1 cellular context compared by ENCODE assay signal in the genomic region with DNA sequence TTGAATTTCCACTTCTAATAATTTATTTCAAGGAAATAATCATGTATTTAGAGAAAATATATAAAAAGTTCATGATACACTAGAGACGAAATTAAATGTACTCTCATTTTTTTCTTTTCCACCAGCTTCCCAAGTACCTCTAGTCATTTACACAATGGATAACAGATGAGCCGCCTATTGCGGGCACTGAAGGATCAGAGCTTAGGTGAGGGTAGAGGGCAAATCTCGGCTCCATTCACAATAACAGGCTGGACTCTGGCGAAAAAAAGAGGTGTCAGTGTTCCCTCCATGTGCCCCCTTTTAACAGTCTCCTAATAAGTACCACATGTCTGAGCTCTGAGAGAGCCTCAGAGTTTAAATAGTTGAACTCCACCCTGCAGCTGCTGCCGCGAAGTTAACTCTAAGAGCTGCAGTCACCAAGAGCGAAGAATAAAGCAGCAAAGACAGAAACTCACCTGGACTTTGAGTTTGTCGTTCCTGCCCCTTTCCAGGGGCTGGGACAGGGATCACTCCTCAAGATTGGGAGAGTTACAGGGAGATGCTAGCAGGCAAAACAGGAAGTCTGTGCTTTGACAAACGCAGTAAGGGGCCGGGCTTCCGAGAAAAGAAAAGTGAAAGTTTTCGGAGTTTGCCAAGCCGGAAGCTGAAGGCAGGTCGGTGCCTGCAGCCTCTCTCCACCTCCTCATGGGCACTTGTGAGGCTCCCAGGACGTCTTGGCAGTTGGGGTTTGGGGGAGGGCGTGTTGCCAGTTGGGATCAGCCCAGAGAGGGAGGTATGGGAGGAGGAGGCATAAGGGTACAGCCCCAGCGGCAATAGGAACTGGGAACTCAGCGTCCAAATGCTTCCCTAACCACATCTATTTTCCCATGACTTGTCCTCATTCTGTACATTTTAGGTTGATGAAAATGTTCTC.
TF ChIP-seq lines count a peak whose summit lies in the region.

SP110 (minus strand) TSS at position 566 of the 913 bp plus-strand sequence. CDS start 3,057 bp downstream, outside the sequence.

TF ChIP-seq in HepG2, 621 proteins besides CTCF, POLR2A, EP300 and RAD21 (continued from another document and continues in another):
- TF ChIP-seq REST (IDR thresholded peaks at IDR 0.05; ENCODE audit: borderline replicate concordance in 1 of 2, low read depth in 1 of 2, low read length in 2 of 2) (no peak), REL (CRISPR knock-in tag; conservative IDR thresholded peaks at IDR 0.05) (no peak), ZIK1 (CRISPR knock-in tag; IDR thresholded peaks at IDR 0.05; ENCODE audit: borderline replicate concordance, low read depth) (no peak), SP5 (CRISPR knock-in tag; IDR thresholded peaks at IDR 0.05; ENCODE audit: borderline replicate concordance, low read depth) (no peak), ZBTB14 (CRISPR knock-in tag; IDR thresholded peaks at IDR 0.05) (no peak), ELF3 (CRISPR knock-in tag; IDR thresholded peaks at IDR 0.05) (peak; percentile 54; the same call in 1 of the 2 replicates), CEBPG (CRISPR knock-in tag; IDR thresholded peaks at IDR 0.05) (no peak), SNAPC4 (CRISPR knock-in tag; IDR thresholded peaks at IDR 0.05) (no peak), CBX1 (IDR thresholded peaks at IDR 0.05; ENCODE audit: low read depth) (peak; percentile 50), ZNF10 (CRISPR knock-in tag; IDR thresholded peaks at IDR 0.05; ENCODE audit: borderline replicate concordance, low read depth) (no peak), ZNF850 (CRISPR knock-in tag; conservative IDR thresholded peaks at IDR 0.05) (no peak), ZNF430 (CRISPR knock-in tag; IDR thresholded peaks at IDR 0.05) (0 out of 2 replicates have a peak, but pooled peaks have one; percentile 19), GLMP (CRISPR knock-in tag; IDR thresholded peaks at IDR 0.05; ENCODE audit: borderline replicate concordance) (no peak), ZNF615 (CRISPR knock-in tag; IDR thresholded peaks at IDR 0.05; ENCODE audit: borderline replicate concordance) (no peak), ZNF451 (CRISPR knock-in tag; IDR thresholded peaks at IDR 0.05) (no peak; the same call in 1 of the 2 replicates), ZNF709 (CRISPR knock-in tag; IDR thresholded peaks at IDR 0.05) (no peak), NAIF1 (CRISPR knock-in tag; IDR thresholded peaks at IDR 0.05; ENCODE audit: borderline replicate concordance) (no peak), ZFP36L2 (CRISPR knock-in tag; IDR thresholded peaks at IDR 0.05) (no peak), ESRRA (CRISPR knock-in tag; IDR thresholded peaks at IDR 0.05; ENCODE audit: low read depth) (no peak), MATR3 (CRISPR knock-in tag; IDR thresholded peaks at IDR 0.05) (no peak), ZSCAN21 (CRISPR knock-in tag; IDR thresholded peaks at IDR 0.05; ENCODE audit: borderline replicate concordance) (0 out of 2 replicates have a peak, but pooled peaks have one; percentile 38), ZNF414 (CRISPR knock-in tag; IDR thresholded peaks at IDR 0.05) (no peak), PHF8 (CRISPR knock-in tag; IDR thresholded peaks at IDR 0.05) (peak; percentile 72; the same call in 1 of the 2 replicates), HCFC1 (IDR thresholded peaks at IDR 0.05; ENCODE audit: low read depth, low read length) (no peak), HNRNPLL (IDR thresholded peaks at IDR 0.05; ENCODE audit: low read depth, low read length, poor library complexity, severe bottlenecking) (no peak), ZBTB20 (CRISPR knock-in tag; IDR thresholded peaks at IDR 0.05; ENCODE audit: borderline replicate concordance, low read depth) (no peak), ZNF138 (CRISPR knock-in tag; IDR thresholded peaks at IDR 0.05; ENCODE audit: low read depth) (no peak), HOXA3 (CRISPR knock-in tag; IDR thresholded peaks at IDR 0.05) (no peak), THYN1 (CRISPR knock-in tag; IDR thresholded peaks at IDR 0.05; ENCODE audit: borderline replicate concordance, low read depth) (no peak), AGO2 (optimal IDR thresholded peaks at IDR 0.05; ENCODE audit: low read depth, low read length) (no peak), RCOR2 (CRISPR knock-in tag; IDR thresholded peaks at IDR 0.05) (no peak), GMEB2 (CRISPR knock-in tag; IDR thresholded peaks at IDR 0.05; ENCODE audit: low read depth) (no peak), ATF4 (CRISPR knock-in tag; IDR thresholded peaks at IDR 0.05) (no peak)
- TF ChIP-seq, protein P1, sequence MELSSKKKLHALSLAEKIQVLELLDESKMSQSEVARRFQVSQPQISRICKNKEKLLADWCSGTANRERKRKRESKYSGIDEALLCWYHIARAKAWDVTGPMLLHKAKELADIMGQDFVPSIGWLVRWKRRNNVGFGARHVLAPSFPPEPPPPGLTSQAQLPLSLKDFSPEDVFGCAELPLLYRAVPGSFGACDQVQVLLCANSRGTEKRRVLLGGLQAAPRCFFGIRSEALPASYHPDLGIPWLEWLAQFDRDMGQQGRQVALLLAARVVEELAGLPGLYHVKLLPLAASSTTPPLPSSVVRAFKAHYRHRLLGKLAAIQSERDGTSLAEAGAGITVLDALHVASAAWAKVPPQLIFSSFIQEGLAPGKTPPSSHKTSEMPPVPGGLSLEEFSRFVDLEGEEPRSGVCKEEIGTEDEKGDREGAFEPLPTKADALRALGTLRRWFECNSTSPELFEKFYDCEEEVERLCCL (CRISPR knock-in tag; IDR thresholded peaks at IDR 0.05; ENCODE audit: borderline replicate concordance): no peak
- TF ChIP-seq, protein P2, sequence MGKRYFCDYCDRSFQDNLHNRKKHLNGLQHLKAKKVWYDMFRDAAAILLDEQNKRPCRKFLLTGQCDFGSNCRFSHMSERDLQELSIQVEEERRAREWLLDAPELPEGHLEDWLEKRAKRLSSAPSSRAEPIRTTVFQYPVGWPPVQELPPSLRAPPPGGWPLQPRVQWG (CRISPR knock-in tag; IDR thresholded peaks at IDR 0.05; ENCODE audit: borderline replicate concordance, low read depth): 0 out of 2 replicates have a peak, but pooled peaks have one; percentile 57
- TF ChIP-seq, protein P3, sequence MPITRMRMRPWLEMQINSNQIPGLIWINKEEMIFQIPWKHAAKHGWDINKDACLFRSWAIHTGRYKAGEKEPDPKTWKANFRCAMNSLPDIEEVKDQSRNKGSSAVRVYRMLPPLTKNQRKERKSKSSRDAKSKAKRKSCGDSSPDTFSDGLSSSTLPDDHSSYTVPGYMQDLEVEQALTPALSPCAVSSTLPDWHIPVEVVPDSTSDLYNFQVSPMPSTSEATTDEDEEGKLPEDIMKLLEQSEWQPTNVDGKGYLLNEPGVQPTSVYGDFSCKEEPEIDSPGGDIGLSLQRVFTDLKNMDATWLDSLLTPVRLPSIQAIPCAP (CRISPR knock-in tag; IDR thresholded peaks at IDR 0.05; ENCODE audit: low read depth): peak; percentile 97
- TF ChIP-seq, protein P4, sequence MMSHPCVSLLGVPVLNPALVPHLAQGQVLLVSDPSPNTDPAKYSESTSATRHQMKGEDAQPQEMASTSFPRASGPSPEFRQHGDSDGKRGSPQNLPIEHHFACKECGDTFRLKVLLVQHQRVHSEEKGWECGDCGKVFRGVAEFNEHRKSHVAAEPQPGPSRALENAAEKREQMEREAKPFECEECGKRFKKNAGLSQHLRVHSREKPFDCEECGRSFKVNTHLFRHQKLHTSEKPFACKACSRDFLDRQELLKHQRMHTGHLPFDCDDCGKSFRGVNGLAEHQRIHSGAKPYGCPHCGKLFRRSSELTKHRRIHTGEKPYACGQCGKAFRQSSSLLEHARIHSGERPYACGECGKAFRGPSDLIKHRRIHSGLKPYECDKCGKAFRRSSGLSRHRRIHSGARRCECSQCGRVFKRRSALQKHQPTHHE (CRISPR knock-in tag; IDR thresholded peaks at IDR 0.05; ENCODE audit: borderline replicate concordance): no peak
